In the genomic region with DNA sequence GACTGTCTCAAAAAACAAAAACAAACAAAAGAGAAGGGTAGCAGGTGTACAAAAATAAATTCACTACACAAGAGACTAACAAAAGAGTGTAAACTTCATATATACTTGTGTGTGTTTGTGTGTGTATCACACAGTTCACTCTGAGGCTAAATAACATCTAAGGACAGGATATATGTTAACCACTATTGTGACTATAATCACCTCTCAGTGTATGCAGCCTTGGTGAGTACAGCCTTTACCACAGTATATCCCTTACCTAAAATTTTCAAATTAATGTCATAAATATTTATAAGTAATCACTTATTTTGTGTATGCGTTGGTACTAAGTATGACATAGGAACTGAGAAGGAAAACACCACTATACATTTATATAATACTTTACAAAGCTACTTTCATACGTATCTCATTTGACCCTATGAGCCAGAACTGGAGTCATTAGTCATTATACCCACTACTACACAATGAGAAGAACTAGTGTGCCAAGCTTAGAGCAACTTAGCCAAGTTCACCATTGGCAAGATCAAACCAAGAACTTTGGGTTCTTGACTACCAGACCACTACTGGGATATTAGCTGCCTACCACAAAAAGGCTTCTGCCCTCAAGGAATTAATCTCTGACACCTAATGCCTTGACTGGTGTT, we compare ENCODE assay signal across 14 cellular contexts.
DNase-seq lines count a peak whose midpoint lies in the region; ATAC-seq and TF ChIP-seq lines count a peak whose summit lies in the region.
"Had no signal": no experiment of that assay in that cellular context is flagged by ENCODE, and none has a peak within 500 bp of the region (broad histone marks: within the 10 kb centered on the region; RNA-seq: fewer than 3 reads in every experiment).

No MANE protein-coding gene starts in this region.

- H3K9me2 ChIP-seq in OCI-LY7 (ENCODE audit: insufficient read depth, low read length): no peaks in the 10 kb centered on the region

- H3K9ac ChIP-seq in skeletal muscle satellite cell (ENCODE audit: low read depth, low read length): peak overlapping the region; percentile 2

- peaks cover 4% of the 10 kb centered on the region; the same call in 1 of the 2 replicates for H4K20me1 ChIP-seq in OCI-LY7 (ENCODE audit: insufficient read depth, low read length)

- BruUV-seq in OCI-LY7 (replicated peaks; lab: Mats Ljungman, UMichigan) (no TSS peak), MCF 10A (replicated peaks; lab: Mats Ljungman, UMichigan) (no TSS peak)

- TF ChIP-seq CTCF in OCI-LY7 (conservative IDR thresholded peaks at IDR 0.05; ENCODE audit: low read length) (no peak), MCF 10A (IDR thresholded peaks at IDR 0.05; ENCODE audit: unreplicated experiment) (no peak)

- H3K9me3 Mint-ChIP-seq in CD4-positive, CD25-positive, alpha-beta regulatory T cell: no peaks in the 10 kb centered on the region
- H3K9me3 Mint-ChIP-seq in MCF 10A (ENCODE audit: unreplicated experiment): no peaks in the 10 kb centered on the region
- no peaks in the 10 kb centered on the region for H3K9me3 Mint-ChIP-seq in natural killer cell treated with Interleukin-12 subunit alpha and Interleukin-12 subunit beta and Interleukin-15 and Interleukin-18, amount 100 ng/mL, for 72 hours

- CTCF ChIA-PET in OCI-LY7 (lab: Charles Lee; ENCODE audit: unreplicated experiment) (interaction anchor here (0.6 to 1.5 kb wide), 2 partner anchors 50 to 160 kb away, joined by 3 read pairs; no protein-coding TSS in a partner anchor), MCF 10A (lab: Yijun Ruan, JAX) (interaction anchor here (0.6 to 5.1 kb wide), 15 partner anchors 10 to 332 kb away, joined by 3 to 80 read pairs (median 4); no protein-coding TSS in a partner anchor)

- peaks cover 10% of the 10 kb centered on the region for H3K36me3 Mint-ChIP-seq in CD4-positive, CD25-positive, alpha-beta regulatory T cell
- H3K36me3 Mint-ChIP-seq in MCF 10A (ENCODE audit: insufficient read depth, unreplicated experiment): peaks cover 25% of the 10 kb centered on the region
- no peaks in the 10 kb centered on the region for H3K36me3 Mint-ChIP-seq in natural killer cell treated with Interleukin-12 subunit alpha and Interleukin-12 subunit beta and Interleukin-15 and Interleukin-18, amount 100 ng/mL, for 72 hours

- peaks cover 10% of the 10 kb centered on the region for H3K4me1 ChIP-seq in CD4-positive, CD25-positive, alpha-beta regulatory T cell (ENCODE audit: control insufficient read depth, insufficient read depth, low read length, poor library complexity, severe bottlenecking)
- H3K4me1 ChIP-seq in OCI-LY7 (ENCODE audit: insufficient read depth, low read length, poor library complexity, severe bottlenecking): peaks cover 43% of the 10 kb centered on the region
- H3K4me1 ChIP-seq in skeletal muscle satellite cell (ENCODE audit: control insufficient read depth, insufficient read depth, low read length): peaks cover 39% of the 10 kb centered on the region

- H3K27me3 ChIP-seq in CD4-positive, CD25-positive, alpha-beta regulatory T cell (ENCODE audit: control insufficient read depth, insufficient read depth, low read length): no peaks in the 10 kb centered on the region
- no peaks in the 10 kb centered on the region for H3K27me3 ChIP-seq in skeletal muscle satellite cell (ENCODE audit: control insufficient read depth, insufficient read depth, low read length)
- H3K27me3 ChIP-seq: cardiac muscle cell had no signal

- peak; percentile 34 to 50 for ATAC-seq in CD4-positive, CD25-positive, alpha-beta regulatory T cell (ENCODE audit: low read depth in 2 of 2)
- no peak for ATAC-seq in HG03159 (IDR thresholded peaks at IDR 0.05; ENCODE audit: unreplicated experiment)
- ATAC-seq in natural killer cell treated with Interleukin-12 subunit alpha and Interleukin-12 subunit beta and Interleukin-15 and Interleukin-18, amount 100 ng/mL, for 72 hours: no peak
- ATAC-seq: left ventricle myocardium superior had no signal

- POLR2A ChIA-PET in OCI-LY7 (lab: Charles Lee): interaction anchor here (1.7 kb wide), 1 partner anchor 50 kb away, joined by 6 read pairs; no protein-coding TSS in a partner anchor
- POLR2A ChIA-PET in MCF 10A (lab: Yijun Ruan, JAX): interaction anchor here (1.2 to 7.8 kb wide), 10 partner anchors 10 to 165 kb away, joined by 3 to 79 read pairs (median 20); a partner anchor contains a TSS

- H3K79me2 ChIP-seq in OCI-LY7 (ENCODE audit: insufficient read depth, low read depth, low read length): peaks cover 23% of the 10 kb centered on the region; the same call in 1 of the 2 replicates

- H3K9me3 ChIP-seq in CD4-positive, CD25-positive, alpha-beta regulatory T cell (ENCODE audit: control insufficient read depth in 2 of 2, low read length in 2 of 2): no peaks in the 10 kb centered on the region
- H3K9me3 ChIP-seq in OCI-LY7 (ENCODE audit: low read length) (no peaks in the 10 kb centered on the region), skeletal muscle satellite cell (replicated peaks; ENCODE audit: low read length) (no peaks in the 10 kb centered on the region)

- peaks cover 19% of the 10 kb centered on the region for H3K36me3 ChIP-seq in CD4-positive, CD25-positive, alpha-beta regulatory T cell (ENCODE audit: control insufficient read depth, insufficient read depth, low read length)
- H3K36me3 ChIP-seq in OCI-LY7 (ENCODE audit: insufficient read depth, low read length) (peaks cover 13% of the 10 kb centered on the region), skeletal muscle satellite cell (ENCODE audit: insufficient read depth, low read length) (no peaks in the 10 kb centered on the region)
- H3K36me3 ChIP-seq: cardiac muscle cell had no signal

- H3K4me1 Mint-ChIP-seq in CD4-positive, CD25-positive, alpha-beta regulatory T cell: peaks cover 10 to 31% (median 25%) of the 10 kb centered on the region in 4 donors
- peaks cover 42% of the 10 kb centered on the region for H3K4me1 Mint-ChIP-seq in MCF 10A (ENCODE audit: insufficient read depth, unreplicated experiment)
- peaks cover 9 to 15% of the 10 kb centered on the region in 2 donors for H3K4me1 Mint-ChIP-seq in natural killer cell treated with Interleukin-12 subunit alpha and Interleukin-12 subunit beta and Interleukin-15 and Interleukin-18, amount 100 ng/mL, for 72 hours (ENCODE audit: low read depth in 2 of 2)

- no peak overlapping the region for H3K27ac ChIP-seq in CD4-positive, CD25-positive, alpha-beta regulatory T cell (ENCODE audit: insufficient read depth, low read length, poor library complexity, severe bottlenecking)
- peak overlapping the region; percentile 40 for H3K27ac ChIP-seq in OCI-LY7 (ENCODE audit: low read depth, low read length, poor library complexity, severe bottlenecking)
- H3K27ac ChIP-seq: cardiac muscle cell had no signal

- no peaks in the 10 kb centered on the region for H3K27me3 Mint-ChIP-seq in CD4-positive, CD25-positive, alpha-beta regulatory T cell
- H3K27me3 Mint-ChIP-seq in MCF 10A (ENCODE audit: insufficient read depth, unreplicated experiment): no peaks in the 10 kb centered on the region
- no peaks in the 10 kb centered on the region for H3K27me3 Mint-ChIP-seq in natural killer cell treated with Interleukin-12 subunit alpha and Interleukin-12 subunit beta and Interleukin-15 and Interleukin-18, amount 100 ng/mL, for 72 hours
- H3K27me3 Mint-ChIP-seq: activated CD8-positive, alpha-beta memory T cell treated with anti-CD3 and anti-CD28 coated beads, Interleukin-2, amount 10 ng/mL, durations not matched to agents 7 days and 5 days had no signal

- H3K4me3 Mint-ChIP-seq in CD4-positive, CD25-positive, alpha-beta regulatory T cell: no peak overlapping the region
- peak overlapping the region; percentile 57 for H3K4me3 Mint-ChIP-seq in MCF 10A (ENCODE audit: unreplicated experiment)
- no peak overlapping the region for H3K4me3 Mint-ChIP-seq in natural killer cell treated with Interleukin-12 subunit alpha and Interleukin-12 subunit beta and Interleukin-15 and Interleukin-18, amount 100 ng/mL, for 72 hours
- H3K4me3 Mint-ChIP-seq: activated CD8-positive, alpha-beta memory T cell treated with anti-CD3 and anti-CD28 coated beads, Interleukin-2, amount 10 ng/mL, durations not matched to agents 7 days and 5 days had no signal

- intact Hi-C loops in OCI-LY7 (cut with micrococcal nuclease; ENCODE audit: unreplicated experiment) (loop anchor here (1.0 to 2.0 kb wide), 2 partner anchors 51 to 116 kb away; a partner anchor contains a TSS), MCF 10A (cut with micrococcal nuclease) (loop anchor here (1.0 kb wide), 1 partner anchor 50 kb away; no protein-coding TSS in a partner anchor)

- peak in 1 of 3 donors; percentile 37 for DNase-seq in CD4-positive, CD25-positive, alpha-beta regulatory T cell
- DNase-seq in OCI-LY7 (ENCODE audit: low spot score) (no peak), MCF 10A (ENCODE audit: unreplicated experiment) (peak; percentile 30), cerebellar nuclear complex (lab: John Stamatoyannopoulos, UW) (no peak)
- DNase-seq in natural killer cell treated with Interleukin-12 subunit alpha and Interleukin-12 subunit beta and Interleukin-15 and Interleukin-18, amount 100 ng/mL, for 72 hours (ENCODE audit: low spot score): no peak
- DNase-seq: activated CD8-positive, alpha-beta memory T cell treated with anti-CD3 and anti-CD28 coated beads, Interleukin-2, amount 10 ng/mL, durations not matched to agents 7 days and 5 days; activated naive CD4-positive, alpha-beta T cell; DND-41; effector CD8-positive, alpha-beta T cell; left ventricle myocardium superior; NCI-H1930 had no signal

- H3K27ac Mint-ChIP-seq in CD4-positive, CD25-positive, alpha-beta regulatory T cell: peak overlapping the region; percentile 32 to 77 (median 46)
- H3K27ac Mint-ChIP-seq in MCF 10A (ENCODE audit: low read depth, unreplicated experiment): peak overlapping the region; percentile 94
- H3K27ac Mint-ChIP-seq in natural killer cell treated with Interleukin-12 subunit alpha and Interleukin-12 subunit beta and Interleukin-15 and Interleukin-18, amount 100 ng/mL, for 72 hours: no peak overlapping the region
- H3K27ac Mint-ChIP-seq: activated CD8-positive, alpha-beta memory T cell treated with anti-CD3 and anti-CD28 coated beads, Interleukin-2, amount 10 ng/mL, durations not matched to agents 7 days and 5 days had no signal

- peak overlapping the region; percentile 28; the same call in 1 of the 2 replicates for H3K4me2 ChIP-seq in OCI-LY7 (ENCODE audit: low read length)
- H3K4me2 ChIP-seq in skeletal muscle satellite cell (ENCODE audit: low read length): no peak overlapping the region

- H3K4me3 ChIP-seq in CD4-positive, CD25-positive, alpha-beta regulatory T cell (ENCODE audit: low read depth, low read length): no peak overlapping the region
- no peak overlapping the region for H3K4me3 ChIP-seq in OCI-LY7 (ENCODE audit: low read depth, low read length, poor library complexity, severe bottlenecking)
- H3K4me3 ChIP-seq in skeletal muscle satellite cell (ENCODE audit: low read length): no peak overlapping the region
- H3K4me3 ChIP-seq: cardiac muscle cell had no signal

- H2AFZ ChIP-seq in OCI-LY7 (ENCODE audit: low read length): no peak overlapping the region

Comparison
In these comparisons a context has a peak if more than half of its experiments do, and no peak if none do; other contexts are left out.
1. ATAC-seq: peak in CD4-positive, CD25-positive, alpha-beta regulatory T cell (2 of 2); none in HG03159 (single experiment) and natural killer cell treated with Interleukin-12 subunit alpha and Interleukin-12 subunit beta and Interleukin-15 and Interleukin-18, amount 100 ng/mL, for 72 hours (0 of 2).
2. H3K27ac Mint-ChIP-seq: peak in CD4-positive, CD25-positive, alpha-beta regulatory T cell (3 of 3) and MCF 10A (single experiment); none in natural killer cell treated with Interleukin-12 subunit alpha and Interleukin-12 subunit beta and Interleukin-15 and Interleukin-18, amount 100 ng/mL, for 72 hours (0 of 2).